ENCODE assay signal across 8 cellular contexts in the genomic region with DNA sequence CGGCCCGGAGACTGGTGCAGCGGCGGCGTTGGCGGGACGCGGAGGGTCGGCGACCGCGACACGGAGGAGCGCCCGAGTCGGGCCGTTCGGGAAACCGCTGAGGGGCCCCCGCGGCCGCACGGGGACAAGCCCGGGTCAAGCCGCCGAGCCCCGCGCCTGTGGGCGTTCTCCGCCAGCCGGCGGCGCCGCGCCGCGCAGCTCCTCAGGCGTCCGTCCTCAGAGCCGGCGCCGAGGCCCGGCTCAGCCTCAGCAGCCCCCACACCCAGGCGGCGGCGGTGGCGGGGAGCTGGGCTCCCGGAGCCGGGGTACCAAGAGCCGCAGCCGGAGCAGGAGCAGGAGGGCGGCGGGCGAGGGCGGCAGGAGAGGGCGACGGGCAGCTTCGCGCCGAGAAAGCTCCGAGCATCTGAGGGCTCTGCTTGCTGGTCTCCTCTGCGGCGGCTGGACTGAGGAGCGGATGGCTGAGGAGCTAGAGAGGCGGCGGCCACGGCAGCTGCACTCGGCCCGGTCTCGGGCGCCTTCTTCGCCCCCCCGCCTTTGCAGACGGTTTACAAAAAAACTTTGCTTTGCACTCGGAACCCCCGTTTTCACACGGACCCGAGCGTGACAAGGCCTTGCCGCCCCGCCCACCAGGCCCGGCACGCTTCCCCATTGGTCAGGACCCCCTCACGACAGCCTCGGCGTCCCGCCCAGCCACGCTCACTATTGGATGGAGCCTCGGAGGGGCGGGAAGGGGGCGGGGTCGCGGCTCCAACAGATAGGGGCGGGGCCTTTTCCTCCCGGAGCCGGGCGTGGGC.
A peak's percentile ranks its signal among the peaks of the same experiment; 100 is the strongest.
DNase-seq lines count a peak whose midpoint lies in the region; TF ChIP-seq lines count a peak whose summit lies in the region.

A gene with protein sequence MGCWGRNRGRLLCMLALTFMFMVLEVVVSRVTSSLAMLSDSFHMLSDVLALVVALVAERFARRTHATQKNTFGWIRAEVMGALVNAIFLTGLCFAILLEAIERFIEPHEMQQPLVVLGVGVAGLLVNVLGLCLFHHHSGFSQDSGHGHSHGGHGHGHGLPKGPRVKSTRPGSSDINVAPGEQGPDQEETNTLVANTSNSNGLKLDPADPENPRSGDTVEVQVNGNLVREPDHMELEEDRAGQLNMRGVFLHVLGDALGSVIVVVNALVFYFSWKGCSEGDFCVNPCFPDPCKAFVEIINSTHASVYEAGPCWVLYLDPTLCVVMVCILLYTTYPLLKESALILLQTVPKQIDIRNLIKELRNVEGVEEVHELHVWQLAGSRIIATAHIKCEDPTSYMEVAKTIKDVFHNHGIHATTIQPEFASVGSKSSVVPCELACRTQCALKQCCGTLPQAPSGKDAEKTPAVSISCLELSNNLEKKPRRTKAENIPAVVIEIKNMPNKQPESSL (minus strand): TSS at position 522 of the 794 bp plus-strand sequence. CDS start 549 bp downstream, outside the sequence.

- H3K27ac ChIP-seq in MM.1S (ENCODE audit: low read length), result peak within 1 kb of the TSS; percentile 83
- H3K27ac ChIP-seq in subcutaneous abdominal adipose tissue (ENCODE audit: low read depth, low read length), result peak within 1 kb of the TSS; percentile 84

- peak within 1 kb of the TSS; percentile 73 for H3K9ac ChIP-seq in ES-I3 (ENCODE audit: low read depth, low read length)
- peak within 1 kb of the TSS; percentile 92 for H3K9ac ChIP-seq in MM.1S (ENCODE audit: low read length)
- peak within 1 kb of the TSS; percentile 68 to 93 (median 90) for H3K9ac ChIP-seq in subcutaneous abdominal adipose tissue (ENCODE audit: low read length in 5 of 5)

- no peak for TF ChIP-seq CTCF in MM.1S (IDR thresholded peaks at IDR 0.05; ENCODE audit: low read length)
- TF ChIP-seq CTCF in foreskin fibroblast (IDR thresholded peaks at IDR 0.05; ENCODE audit: low read depth, low read length), result no peak

- in situ Hi-C loops in HAP-1 (cut with MboI; ENCODE audit: low sequenced_read_pairs), result no loop called here

- H3K27me3 ChIP-seq in HAP-1 (ENCODE audit: low read depth) (no peaks in the 10 kb centered on the region), MM.1S (replicated peaks; ENCODE audit: insufficient read depth, low read length) (no peaks in the 10 kb centered on the region), neuron (ENCODE audit: insufficient read depth, low read length) (peaks cover 15% of the 10 kb centered on the region), subcutaneous abdominal adipose tissue (ENCODE audit: control insufficient read depth in 5 of 5, insufficient read depth in 4 of 5, low read length in 5 of 5) (no peaks in the 10 kb centered on the region)

- peaks cover 70% of the 10 kb centered on the region for H3K79me2 ChIP-seq in MM.1S (ENCODE audit: low read length)

- H3K4me3 ChIP-seq in HAP-1, result peak within 1 kb of the TSS; percentile 78
- peak within 1 kb of the TSS; percentile 96 for H3K4me3 ChIP-seq in MM.1S (ENCODE audit: low read length)
- H3K4me3 ChIP-seq in foreskin fibroblast (ENCODE audit: low read depth in 1 of 2, low read length in 2 of 2), result peak within 1 kb of the TSS; percentile 85 to 98
- H3K4me3 ChIP-seq in neuron (ENCODE audit: low read length), result peak within 1 kb of the TSS; percentile 93
- H3K4me3 ChIP-seq in subcutaneous abdominal adipose tissue (ENCODE audit: low read depth in 1 of 5, low read length in 5 of 5), result peak within 1 kb of the TSS; percentile 96 to 97 (median 97)

- H3K9me3 ChIP-seq in ES-I3 (ENCODE audit: control insufficient read depth, insufficient read depth, low read length), result no peaks in the 10 kb centered on the region
- no peaks in the 10 kb centered on the region for H3K9me3 ChIP-seq in HAP-1
- H3K9me3 ChIP-seq in MM.1S (replicated peaks; ENCODE audit: insufficient read depth, low read length), result no peaks in the 10 kb centered on the region
- H3K9me3 ChIP-seq in neuron (ENCODE audit: low read length), result no peaks in the 10 kb centered on the region
- no peaks in the 10 kb centered on the region for H3K9me3 ChIP-seq in subcutaneous abdominal adipose tissue (ENCODE audit: control insufficient read depth in 5 of 5, low read length in 5 of 5)

- peaks cover 61% of the 10 kb centered on the region for H3F3A ChIP-seq in MM.1S (ENCODE audit: insufficient read depth, low read length)

- H2AFZ ChIP-seq in MM.1S (ENCODE audit: low read length) (peak within 1 kb of the TSS; percentile 67), neuron (ENCODE audit: low read depth, low read length) (peak within 1 kb of the TSS; percentile 74)

- H3K9me2 ChIP-seq in MM.1S (replicated peaks; ENCODE audit: insufficient read depth, low read length), result no peaks in the 10 kb centered on the region

- peaks cover 10% of the 10 kb centered on the region for H4K20me1 ChIP-seq in MM.1S (ENCODE audit: insufficient read depth, low read length)

- 0 out of 2 replicates have a peak, but pooled peaks cover 4% of the 10 kb centered on the region for H3K36me3 ChIP-seq in ES-I3 (ENCODE audit: insufficient read depth, low read length)
- H3K36me3 ChIP-seq in HAP-1 (replicated peaks), result peaks cover 17% of the 10 kb centered on the region
- H3K36me3 ChIP-seq in MM.1S (replicated peaks; ENCODE audit: insufficient read depth, low read length), result peaks cover 13% of the 10 kb centered on the region
- H3K36me3 ChIP-seq in neuron (ENCODE audit: insufficient read depth, low read length), result peaks cover 15% of the 10 kb centered on the region
- H3K36me3 ChIP-seq in subcutaneous abdominal adipose tissue (ENCODE audit: control insufficient read depth in 5 of 5, insufficient read depth in 5 of 5, low read length in 5 of 5), result peaks cover 6 to 20% (median 9%) of the 10 kb centered on the region in 5 donors

- H3K4me1 ChIP-seq in ES-I3 (ENCODE audit: insufficient read depth, low read length), result peaks cover 30% of the 10 kb centered on the region
- peaks cover 10% of the 10 kb centered on the region for H3K4me1 ChIP-seq in HAP-1
- H3K4me1 ChIP-seq in MM.1S (ENCODE audit: low read length), result peaks cover 39% of the 10 kb centered on the region
- peaks cover 33% of the 10 kb centered on the region for H3K4me1 ChIP-seq in neuron (ENCODE audit: insufficient read depth, low read length)
- peaks cover 2 to 72% (median 61%) of the 10 kb centered on the region in 5 donors for H3K4me1 ChIP-seq in subcutaneous abdominal adipose tissue (ENCODE audit: control insufficient read depth in 5 of 5, insufficient read depth in 5 of 5, low read length in 5 of 5)

- H3K4me2 ChIP-seq in MM.1S (ENCODE audit: low read depth, low read length), result peak within 1 kb of the TSS; percentile 95

- DNase-seq in HAP-1 (ENCODE audit: low spot score in 2 of 2), result peak; percentile 93 to 99
- DNase-seq in MM.1S, result peak; percentile 100
- DNase-seq in SIG-M5 (lab: John Stamatoyannopoulos, UW), result peak; percentile 94
- peak; percentile 100 for DNase-seq in activated gamma-delta T cell treated with Interleukin-2 at 50 U/mL for 16 hours
- DNase-seq in foreskin fibroblast, result peak; percentile 98 to 100

Comparison
In these comparisons a context has a peak if more than half of its experiments do, and no peak if none do; other contexts are left out.
1. Peak in every context shown above with its lines: DNase-seq, H3K4me3 ChIP-seq and H3K27ac ChIP-seq.